In the genomic region with DNA sequence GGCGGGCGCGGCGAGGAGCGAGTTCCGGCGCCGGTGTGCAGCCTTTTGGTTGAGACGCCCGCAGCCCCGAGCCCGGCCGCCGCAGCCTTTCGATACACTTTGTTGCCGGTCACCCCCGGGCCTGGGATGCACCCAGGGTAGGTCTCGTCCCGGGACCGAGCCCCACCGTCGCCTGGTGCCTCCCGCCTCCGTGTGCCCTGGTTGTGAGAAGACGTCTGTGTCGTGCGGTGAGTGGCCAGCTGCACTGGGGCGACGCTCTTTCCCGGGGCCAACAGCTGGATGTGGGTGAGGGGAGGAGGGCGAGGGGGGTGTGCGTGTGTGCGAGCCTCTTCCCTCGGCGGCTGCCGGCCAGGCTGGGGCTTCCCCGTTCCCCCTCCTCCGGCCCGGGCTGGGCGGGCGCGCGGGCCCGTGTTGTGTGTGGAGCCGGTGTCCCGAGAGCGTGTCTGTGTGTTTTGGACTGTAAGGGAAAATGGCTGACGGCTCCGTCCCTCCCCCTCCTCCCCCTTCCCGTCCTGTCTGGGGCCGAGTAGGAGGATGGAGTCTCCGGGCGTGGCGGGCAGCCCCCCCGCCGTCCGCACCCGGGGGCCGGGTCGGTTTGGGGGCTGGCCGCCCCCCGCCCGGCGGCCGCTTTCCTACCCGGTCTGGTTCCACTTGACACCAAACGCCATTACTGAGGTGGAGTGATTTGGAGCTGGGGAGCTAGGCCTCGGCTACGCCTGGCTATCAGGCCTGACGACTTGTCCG, we compare ENCODE assay signal across 7 cellular contexts. TPM values are rescaled to one million over a fixed set of nuclear protein-coding genes. Genes with fewer than 3 reads are reported as not detected.
DNase-seq lines count a peak whose midpoint lies in the region; ATAC-seq and TF ChIP-seq lines count a peak whose summit lies in the region.

No MANE protein-coding gene starts in this region.

- ATAC-seq in HG02759 (IDR thresholded peaks at IDR 0.05; ENCODE audit: unreplicated experiment) = peak; percentile 12
- ATAC-seq in thoracic aorta (ENCODE audit: insufficient number of reproducible peaks, low FRiP score, low read depth) = no peak

- H3K4me2 ChIP-seq in neural progenitor cell = peak overlapping the region; percentile 80

- no peaks in the 10 kb centered on the region for H3K9me3 ChIP-seq in neural progenitor cell (ENCODE audit: low read depth)
- no peaks in the 10 kb centered on the region for H3K9me3 ChIP-seq in thoracic aorta

- peak overlapping the region; percentile 98 for H3K9ac ChIP-seq in neural progenitor cell

- no peaks in the 10 kb centered on the region for H3K36me3 Mint-ChIP-seq in neural progenitor cell

- peak overlapping the region; percentile 92 for H3K4me3 Mint-ChIP-seq in neural progenitor cell

- H3F3A ChIP-seq in neural progenitor cell (ENCODE audit: low read depth) = peaks cover 9% of the 10 kb centered on the region

- H2AFZ ChIP-seq in neural progenitor cell (replicated peaks) = no peak overlapping the region

- peaks cover 46% of the 10 kb centered on the region for H4K20me1 ChIP-seq in neural progenitor cell (ENCODE audit: low read depth)

- H3K36me3 ChIP-seq in neural progenitor cell = no peaks in the 10 kb centered on the region
- no peaks in the 10 kb centered on the region for H3K36me3 ChIP-seq in thoracic aorta

- H3K4me1 ChIP-seq in neural progenitor cell (peaks cover 25% of the 10 kb centered on the region), thoracic aorta (ENCODE audit: control insufficient read depth in 1 of 2, low read depth in 2 of 2) (peaks cover 0 to 7% of the 10 kb centered on the region in 2 donors)

- no peak for TF ChIP-seq CTCF in GM13976 (IDR thresholded peaks at IDR 0.05; ENCODE audit: borderline replicate concordance, control extremely low read depth, extremely low read depth, insufficient read depth, missing control alignments)
- no peak for TF ChIP-seq CTCF in foreskin fibroblast (IDR thresholded peaks at IDR 0.05; ENCODE audit: low read depth, low read length)
- TF ChIP-seq CTCF in neural progenitor cell (IDR thresholded peaks at IDR 0.05) = no peak
- no peak for TF ChIP-seq CTCF in thoracic aorta (IDR thresholded peaks at IDR 0.05)

- H3K4me1 Mint-ChIP-seq in neural progenitor cell = peaks cover 20% of the 10 kb centered on the region

- DNase-seq in GM13976 (ENCODE audit: low spot score) = peak; percentile 48
- DNase-seq in OCI-M1 (lab: John Stamatoyannopoulos, UW) = peak; percentile 70
- peak; percentile 53 for DNase-seq in activated gamma-delta T cell (lab: John Stamatoyannopoulos, UW)
- peak; percentile 14 to 62 for DNase-seq in foreskin fibroblast
- DNase-seq in neural progenitor cell (ENCODE audit: low spot score) = peak; percentile 60
- DNase-seq in thoracic aorta (ENCODE audit: low spot score) = no peak

- H3K79me2 ChIP-seq in neural progenitor cell (ENCODE audit: low read depth) = peaks cover 63% of the 10 kb centered on the region

- H3K27ac ChIP-seq in neural progenitor cell (peak overlapping the region; percentile 100), thoracic aorta (peak overlapping the region; percentile 96 to 98)

- no peaks in the 10 kb centered on the region for H3K27me3 Mint-ChIP-seq in neural progenitor cell (ENCODE audit: insufficient read depth, low read depth)

- H3K27ac Mint-ChIP-seq in neural progenitor cell = no peak overlapping the region

- H3K9me3 Mint-ChIP-seq in neural progenitor cell = no peaks in the 10 kb centered on the region

- H3K27me3 ChIP-seq in neural progenitor cell = no peaks in the 10 kb centered on the region
- no peaks in the 10 kb centered on the region for H3K27me3 ChIP-seq in thoracic aorta (replicated peaks; ENCODE audit: insufficient read depth)

- in situ Hi-C loops in GM13976 (cut with MboI; ENCODE audit: low sequenced_read_pairs, unreplicated experiment) = no loop called here

- H3K4me3 ChIP-seq in foreskin fibroblast (ENCODE audit: low read depth in 1 of 2, low read length in 2 of 2) (peak overlapping the region; percentile 64 to 83), neural progenitor cell (peak overlapping the region; percentile 84), thoracic aorta (peak overlapping the region; percentile 81)

RNA-seq across cellular contexts. Expression of a gene that starts 0.8 kb away (rescaled TPM):
- total RNA-seq in neural progenitor cell (ENCODE audit: low replicate concordance) = 92.5 and 115 TPM in 2 replicates
- total RNA-seq in thoracic aorta = 10 to 100 TPM; 81.4 to 87.8 TPM
